In genomic region chr1:77388655-77389054, GRCh38 we compare ENCODE assay signal across 22 cellular contexts.
DNase-seq lines count a peak whose midpoint lies in the region; ATAC-seq and TF ChIP-seq lines count a peak whose summit lies in the region.
"Had no signal": no experiment of that assay in that cellular context is flagged by ENCODE, and none has a peak within 500 bp of the region (broad histone marks: within the 10 kb centered on the region; RNA-seq: fewer than 3 reads in every experiment).

No MANE protein-coding gene starts in this region.

- H3K4me1 ChIP-seq in lung (ENCODE audit: control insufficient read depth in 2 of 2, insufficient read depth in 2 of 2, low read length in 2 of 2) (no peaks in the 10 kb centered on the region), heart left ventricle (no peaks in the 10 kb centered on the region)
- H3K4me1 ChIP-seq: colonic mucosa, esophagus squamous epithelium had no signal

- peak; percentile 54 for DNase-seq in AG10803 (ENCODE audit: low read depth)
- DNase-seq in NOMO-1 treated with DMSO at 0.1 percent for 48 hours (lab: John Stamatoyannopoulos, UW; ENCODE audit: unreplicated experiment), result peak; percentile 79
- DNase-seq in caudate nucleus (lab: John Stamatoyannopoulos, UW), result no peak
- no peak for DNase-seq in lung (ENCODE audit: low spot score)
- DNase-seq in heart left ventricle, result no peak
- no peak for DNase-seq in activated CD4-positive, alpha-beta T cell treated with anti-CD3 and anti-CD28 coated beads, Interleukin-2, amount 50 U/mL, for 4 hours
- DNase-seq in GM19238 (ENCODE audit: insufficient read length, low spot score), result no peak
- DNase-seq: activated CD4-positive, alpha-beta T cell treated with anti-CD3 and anti-CD28 coated beads for 36 hours; activated gamma-delta T cell treated with Interleukin-2 at 50 U/mL for 16 hours; activated T-cell treated with anti-CD3 and anti-CD28 coated beads, Interleukin-2, amount 50 U/mL, for 24 hours; BE2C; colonic mucosa; esophagus squamous epithelium; Karpas-422; NCI-H1048; NCI-H187; ovary; retina; stimulated activated naive CD8-positive, alpha-beta T cell treated with anti-CD3 and anti-CD28 coated beads, Interleukin-15, Interleukin-2, amounts not matched to agents 100 U/mL and 50 U/mL, for 24 hours; tibial artery had no signal

- TF ChIP-seq CTCF in AG10803 (conservative IDR thresholded peaks at IDR 0.05; ENCODE audit: low read length) (no peak), lung (IDR thresholded peaks at IDR 0.05; ENCODE audit: control extremely low read depth, extremely low read depth) (no peak), heart left ventricle (IDR thresholded peaks at IDR 0.05) (no peak)

- no peaks in the 10 kb centered on the region for H3K9me3 ChIP-seq in lung (ENCODE audit: control insufficient read depth in 2 of 2, insufficient read depth in 1 of 2, low read length in 1 of 2)
- H3K9me3 ChIP-seq in heart left ventricle, result no peaks in the 10 kb centered on the region
- H3K9me3 ChIP-seq: BE2C, colonic mucosa, esophagus squamous epithelium, ovary, tibial artery had no signal

- ATAC-seq in lung (ENCODE audit: insufficient read depth, low FRiP score) (peak; percentile 47), heart left ventricle (no peak), GM21717 (IDR thresholded peaks at IDR 0.05; ENCODE audit: unreplicated experiment) (no peak)
- ATAC-seq: activated CD4-positive, alpha-beta T cell treated with anti-CD3 and anti-CD28 coated beads for 36 hours; stimulated activated naive CD8-positive, alpha-beta T cell treated with anti-CD3 and anti-CD28 coated beads, Interleukin-15, Interleukin-2, amounts not matched to agents 100 U/mL and 50 U/mL, for 24 hours had no signal

- H3K4me3 ChIP-seq in AG10803 (ENCODE audit: low read length), result no peak overlapping the region
- H3K4me3 ChIP-seq in lung, result no peak overlapping the region
- H3K4me3 ChIP-seq in heart left ventricle, result no peak overlapping the region
- H3K4me3 ChIP-seq: colonic mucosa, esophagus squamous epithelium, ovary, skin epidermis, tibial artery had no signal

- no peak for TF ChIP-seq POLR2A in heart left ventricle (IDR thresholded peaks at IDR 0.05)

- intact Hi-C loops in heart left ventricle (cut with DNase I), result no loop called here

- H3K36me3 ChIP-seq in lung (ENCODE audit: control insufficient read depth in 2 of 2, insufficient read depth in 2 of 2, low read length in 2 of 2), result no peaks in the 10 kb centered on the region
- H3K36me3 ChIP-seq in heart left ventricle, result no peaks in the 10 kb centered on the region
- H3K36me3 ChIP-seq: BE2C, colonic mucosa, esophagus squamous epithelium, ovary, tibial artery had no signal

- 54 to 55% methylated on average over 3 of the region's 3 CpGs for WGBS in lung, 2 donors
- 66 to 79% (median 69%) methylated on average over 3 of the region's 3 CpGs for WGBS in heart left ventricle, 4 donors

- no peaks in the 10 kb centered on the region for H3K27me3 ChIP-seq in lung (ENCODE audit: control insufficient read depth, insufficient read depth)
- peaks cover 0 to 4% (median 0%) of the 10 kb centered on the region in 9 donors for H3K27me3 ChIP-seq in heart left ventricle
- H3K27me3 ChIP-seq: BE2C, colonic mucosa, esophagus squamous epithelium, ovary, tibial artery had no signal

- H3K27ac ChIP-seq in caudate nucleus (ENCODE audit: low read depth, low read length) (peak overlapping the region; percentile 11), lung (ENCODE audit: low read depth in 1 of 2, low read length in 1 of 2) (no peak overlapping the region), heart left ventricle (no peak overlapping the region)
- H3K27ac ChIP-seq: colonic mucosa, esophagus squamous epithelium, ovary, skin epidermis, tibial artery had no signal

Comparison
In these comparisons a context has a peak if more than half of its experiments do, and no peak if none do; other contexts are left out.
1. DNase-seq: peak in AG10803 (single experiment) and NOMO-1 treated with DMSO at 0.1 percent for 48 hours (single experiment); none in caudate nucleus (0 of 61), lung (single experiment), heart left ventricle (0 of 5), activated CD4-positive, alpha-beta T cell treated with anti-CD3 and anti-CD28 coated beads, Interleukin-2, amount 50 U/mL, for 4 hours (0 of 2) and GM19238 (single experiment).